ENCODE assay signal across 9 cellular contexts in genomic region chr18:31498450-31499156, GRCh38. TPM values are rescaled to one million over a fixed set of nuclear protein-coding genes. Genes with fewer than 3 reads are reported as not detected.
DNase-seq lines count a peak whose midpoint lies in the region; ATAC-seq and TF ChIP-seq lines count a peak whose summit lies in the region.
"Had no signal": no experiment of that assay in that cellular context is flagged by ENCODE, and none has a peak within 500 bp of the region (broad histone marks: within the 10 kb centered on the region; RNA-seq: fewer than 3 reads in every experiment).

No MANE protein-coding gene starts in this region.

- H3K36me3 Mint-ChIP-seq in CD4-positive, alpha-beta T cell (ENCODE audit: low read depth) = no peaks in the 10 kb centered on the region
- H3K36me3 Mint-ChIP-seq in endodermal cell (ENCODE audit: low read depth) = no peaks in the 10 kb centered on the region
- no peaks in the 10 kb centered on the region for H3K36me3 Mint-ChIP-seq in neural progenitor cell

- H2AFZ ChIP-seq in neural progenitor cell (replicated peaks) = peak overlapping the region; percentile 93

- H3K36me3 ChIP-seq in endodermal cell (ENCODE audit: control insufficient read depth, insufficient read depth, low read length) (no peaks in the 10 kb centered on the region), neural progenitor cell (no peaks in the 10 kb centered on the region)
- H3K36me3 ChIP-seq: neutrophil had no signal

- intact Hi-C loops in CD4-positive, alpha-beta T cell (cut with DNase I, micrococcal nuclease) = no loop called here

- H3K27me3 ChIP-seq in CD4-positive, alpha-beta T cell (ENCODE audit: control insufficient read depth, insufficient read depth, low read length) = peaks cover 44% of the 10 kb centered on the region
- peaks cover 5% of the 10 kb centered on the region for H3K27me3 ChIP-seq in endodermal cell (ENCODE audit: control insufficient read depth, insufficient read depth, low read length, poor library complexity, severe bottlenecking)
- peaks cover 19% of the 10 kb centered on the region for H3K27me3 ChIP-seq in neural progenitor cell

- H3F3A ChIP-seq in neural progenitor cell (ENCODE audit: low read depth) = peaks cover 9% of the 10 kb centered on the region

- peaks cover 7% of the 10 kb centered on the region for H3K4me1 Mint-ChIP-seq in CD4-positive, alpha-beta T cell (ENCODE audit: low read depth)
- H3K4me1 Mint-ChIP-seq in endodermal cell (peaks cover 21% of the 10 kb centered on the region), neural progenitor cell (peaks cover 7% of the 10 kb centered on the region)

- POLR2A ChIA-PET in CD4-positive, alpha-beta T cell (lab: Charles Lee) = no interaction called here

- H3K9me3 ChIP-seq in CD4-positive, alpha-beta T cell (ENCODE audit: control insufficient read depth, low read length) = no peaks in the 10 kb centered on the region
- H3K9me3 ChIP-seq in endodermal cell (ENCODE audit: control insufficient read depth, low read length) (no peaks in the 10 kb centered on the region), neural progenitor cell (ENCODE audit: low read depth) (no peaks in the 10 kb centered on the region)
- H3K9me3 ChIP-seq: neutrophil had no signal

- peak overlapping the region; percentile 82 for H3K4me3 Mint-ChIP-seq in CD4-positive, alpha-beta T cell
- H3K4me3 Mint-ChIP-seq in endodermal cell (peak overlapping the region; percentile 96), neural progenitor cell (peak overlapping the region; percentile 96)

- peaks cover 58% of the 10 kb centered on the region for H3K27me3 Mint-ChIP-seq in CD4-positive, alpha-beta T cell
- H3K27me3 Mint-ChIP-seq in endodermal cell (ENCODE audit: insufficient read depth) = peaks cover 7% of the 10 kb centered on the region
- peaks cover 16% of the 10 kb centered on the region for H3K27me3 Mint-ChIP-seq in neural progenitor cell (ENCODE audit: insufficient read depth, low read depth)

- TF ChIP-seq CTCF in CD4-positive, alpha-beta T cell (IDR thresholded peaks at IDR 0.05) = no peak
- TF ChIP-seq CTCF in endodermal cell (conservative IDR thresholded peaks at IDR 0.05) (no peak), neural progenitor cell (IDR thresholded peaks at IDR 0.05) (peak; percentile 11)

- DNase-seq in CD4-positive, alpha-beta T cell = no peak
- DNase-seq in NCI-H2227 (lab: John Stamatoyannopoulos, UW; ENCODE audit: unreplicated experiment) (peak; percentile 37), endodermal cell (no peak), neural progenitor cell (ENCODE audit: low spot score) (peak; percentile 6), superior temporal gyrus (ENCODE audit: extremely low spot score) (no peak)
- DNase-seq in stimulated activated CD4-positive, alpha-beta T cell treated with anti-CD3 and anti-CD28 coated beads, Interleukin-4, amount 100 ng/mL, for 4 hours = no peak

- no peak overlapping the region for H3K27ac ChIP-seq in CD4-positive, alpha-beta T cell (ENCODE audit: low read depth, low read length)
- H3K27ac ChIP-seq in endodermal cell (ENCODE audit: low read depth, low read length) = no peak overlapping the region
- H3K27ac ChIP-seq in neural progenitor cell = no peak overlapping the region
- H3K27ac ChIP-seq: neutrophil had no signal

- H3K9me3 Mint-ChIP-seq in CD4-positive, alpha-beta T cell = no peaks in the 10 kb centered on the region
- H3K9me3 Mint-ChIP-seq in endodermal cell = no peaks in the 10 kb centered on the region
- no peaks in the 10 kb centered on the region for H3K9me3 Mint-ChIP-seq in neural progenitor cell

- CTCF ChIA-PET in CD4-positive, alpha-beta T cell (lab: Charles Lee) = no interaction called here

- peak overlapping the region; percentile 89 for H3K9ac ChIP-seq in endodermal cell (ENCODE audit: extremely low read depth, low read length, poor library complexity, severe bottlenecking)
- H3K9ac ChIP-seq in neural progenitor cell = peak overlapping the region; percentile 33

- peak overlapping the region; percentile 98 for H3K4me2 ChIP-seq in neural progenitor cell

- H3K27ac Mint-ChIP-seq in CD4-positive, alpha-beta T cell = no peak overlapping the region
- H3K27ac Mint-ChIP-seq in endodermal cell (peak overlapping the region; percentile 97), neural progenitor cell (peak overlapping the region; percentile 43)

- peaks cover 52% of the 10 kb centered on the region for H3K79me2 ChIP-seq in neural progenitor cell (ENCODE audit: low read depth)

- H4K20me1 ChIP-seq in neural progenitor cell (ENCODE audit: low read depth) = no peaks in the 10 kb centered on the region

- peak overlapping the region; percentile 90 for H3K4me3 ChIP-seq in endodermal cell (ENCODE audit: low read length)
- peak overlapping the region; percentile 69 for H3K4me3 ChIP-seq in neural progenitor cell

- ATAC-seq in CD4-positive, alpha-beta T cell (ENCODE audit: poor library complexity) = no peak
- peak; percentile 19 for ATAC-seq in GM21529 (IDR thresholded peaks at IDR 0.05; ENCODE audit: unreplicated experiment)
- ATAC-seq in HG03457 (IDR thresholded peaks at IDR 0.05; ENCODE audit: unreplicated experiment) = no peak

- H3K4me1 ChIP-seq in endodermal cell (ENCODE audit: control insufficient read depth, insufficient read depth, low read length) (peaks cover 5% of the 10 kb centered on the region), neural progenitor cell (peaks cover 19% of the 10 kb centered on the region)

- WGBS in endodermal cell (ENCODE audit: insufficient coverage in 1 of 2, insufficient read length in 1 of 2), 2 experiments = 0% methylated on average over 3 to 23 of the region's 25 CpGs

RNA-seq across cellular contexts. Expression of gene DSG2, which starts 0.6 kb away (rescaled TPM):
- total RNA-seq in CD4-positive, alpha-beta T cell = under 1 TPM; 0.11 to 0.14 TPM
- 100 to 1,000 TPM; 112 to 144 TPM for total RNA-seq in endodermal cell
- 47.2 TPM for polyA plus RNA-seq in endodermal cell (2013, experiment 1 of 2)
- polyA plus RNA-seq in endodermal cell (2013, experiment 2 of 2) = 46.0 TPM
- 50.5 and 65.6 TPM in 2 replicates for total RNA-seq in neural progenitor cell (ENCODE audit: low replicate concordance)

RNA-seq across cellular contexts. Expression of gene DSG3, which starts 51.1 kb away (rescaled TPM):
- not detected for total RNA-seq in CD4-positive, alpha-beta T cell
- total RNA-seq in endodermal cell (not detected), neural progenitor cell (ENCODE audit: low replicate concordance) (not detected in 2 replicates)
- polyA plus RNA-seq in endodermal cell (2013, experiment 1 of 2) = not detected
- polyA plus RNA-seq in endodermal cell (2013, experiment 2 of 2) = not detected

Comparison
In these comparisons a context has a peak if more than half of its experiments do, and no peak if none do; other contexts are left out.
1. DNase-seq: peak in NCI-H2227 (single experiment) and neural progenitor cell (single experiment); none in CD4-positive, alpha-beta T cell (0 of 10), endodermal cell (single experiment), stimulated activated CD4-positive, alpha-beta T cell treated with anti-CD3 and anti-CD28 coated beads, Interleukin-4, amount 100 ng/mL, for 4 hours (0 of 2) and superior temporal gyrus (single experiment).
2. RNA of gene DSG2, which starts 0.6 kb away (total RNA-seq): 112 to 144 TPM in endodermal cell and 50.5 to 65.6 TPM in neural progenitor cell; 0.11 to 0.14 TPM in CD4-positive, alpha-beta T cell; every median in the first group is over 10 times any median in the second.
3. Peak in every context shown above with its lines, with median percentiles within 50 percentile points of each other: H3K4me3 Mint-ChIP-seq.